Comparison of ENCODE assay signal across 20 cellular contexts in genomic region chr3:47495111-47495510, GRCh38.
"Had no signal": no experiment of that assay in that cellular context is flagged by ENCODE, and none has a peak within 500 bp of the region (broad histone marks: within the 10 kb centered on the region; RNA-seq: fewer than 3 reads in every experiment).

No MANE protein-coding gene starts in this region.

- H3K27me3 ChIP-seq: MG63, SJCRH30 had no signal

- H3K9me3 ChIP-seq: MG63, SJCRH30 had no signal

- FAIRE-seq: HTR-8/SVneo had no signal

- H3K36me3 ChIP-seq: MG63 had no signal

- DNase-seq: KBM-7, MG63, NCI-H1092 treated with DMSO at 0.1 percent for 48 hours, NCI-H1436, NCI-H187, NCI-H2029, NCI-H2081 treated with DMSO at 0.1 percent for 48 hours, NCI-H2171, NCI-H226, NCI-H446, NCI-H510A, NCI-H524 treated with DMSO at 0.1 percent for 48 hours, NCI-H69, NCI-H774, SHP77 treated with DMSO at 0.1 percent for 48 hours, SJCRH30 had no signal

- H3K4me3 ChIP-seq: MG63, SJCRH30 had no signal

- H3K27ac ChIP-seq: HL-60, SJCRH30 had no signal

- H3K4me1 ChIP-seq: SJCRH30 had no signal

- ATAC-seq: Right ventricle myocardium inferior, SK-N-SH treated with all-trans-retinoic acid at 6 μM for 48 hours had no signal
